Comparison of ENCODE assay signal across 1 cellular context in genomic region chr11:63952570-63952969, GRCh38.
TF ChIP-seq lines count a peak whose summit lies in the region.

No MANE protein-coding gene starts in this region.

TF ChIP-seq in SK-N-SH treated with all-trans-retinoic acid at 6 μM for 48 hours, 23 proteins besides CTCF, POLR2A, EP300 and RAD21:
- TF ChIP-seq POU6F1 (CRISPR knock-in tag; IDR thresholded peaks at IDR 0.05; ENCODE audit: borderline replicate concordance, low read depth) (no peak), SNAI2 (CRISPR knock-in tag; IDR thresholded peaks at IDR 0.05) (no peak), ZC3H10 (CRISPR knock-in tag; IDR thresholded peaks at IDR 0.05) (no peak), PPARA (CRISPR knock-in tag; IDR thresholded peaks at IDR 0.05; ENCODE audit: borderline replicate concordance) (no peak), OSR1 (CRISPR knock-in tag; IDR thresholded peaks at IDR 0.05) (no peak), GLIS3 (CRISPR knock-in tag; IDR thresholded peaks at IDR 0.05) (no peak), ZNF70 (CRISPR knock-in tag; IDR thresholded peaks at IDR 0.05) (no peak), TSHZ2 (CRISPR knock-in tag; IDR thresholded peaks at IDR 0.05) (no peak), CREB5 (CRISPR knock-in tag; IDR thresholded peaks at IDR 0.05; ENCODE audit: low read depth) (no peak), PATZ1 (CRISPR knock-in tag; IDR thresholded peaks at IDR 0.05; ENCODE audit: borderline replicate concordance) (no peak)
